ENCODE assay signal across 1 cellular context in the genomic region with DNA sequence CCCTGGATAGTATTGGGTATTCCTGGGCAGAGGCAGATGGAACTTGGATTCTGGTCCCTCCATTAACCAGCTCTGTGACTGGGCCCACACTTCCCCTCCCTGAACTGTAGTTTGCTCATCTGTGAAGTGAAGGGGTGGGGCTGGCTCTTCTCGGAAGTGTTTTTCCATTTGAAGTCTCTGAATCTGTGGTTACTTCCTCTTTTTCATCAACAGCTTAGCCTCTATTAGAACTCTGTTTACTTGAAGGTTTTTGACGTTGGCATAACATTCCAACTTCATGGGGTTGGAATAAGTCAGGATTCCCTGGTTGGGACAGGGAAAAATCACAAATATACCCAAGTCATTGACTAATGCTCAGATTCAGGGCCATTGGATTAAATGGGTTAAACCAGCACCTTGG.
TF ChIP-seq lines count a peak whose summit lies in the region.

No MANE protein-coding gene starts in this region.

TF ChIP-seq in K562, 482 proteins besides CTCF, POLR2A, EP300 and RAD21 (continued from another document and continues in another):
- TF ChIP-seq ZNF395 (CRISPR knock-in tag; IDR thresholded peaks at IDR 0.05) (0 out of 2 replicates have a peak, but pooled peaks have one; percentile 45), NR2C1 (IDR thresholded peaks at IDR 0.05) (no peak), NR2C1 (tag; IDR thresholded peaks at IDR 0.05) (0 out of 2 replicates have a peak, but pooled peaks have one; percentile 32), BACH1 (tag; IDR thresholded peaks at IDR 0.05) (peak; percentile 55; the same call in 1 of the 2 replicates), ZNF589 (CRISPR knock-in tag; IDR thresholded peaks at IDR 0.05; ENCODE audit: low read depth) (no peak), GABPA (tag; conservative IDR thresholded peaks at IDR 0.05; ENCODE audit: low read depth) (peak; percentile 58), AFF1 (IDR thresholded peaks at IDR 0.05; ENCODE audit: low read depth in 1 of 2, partially characterized antibody in 2 of 2) (no peak), TEAD4 (IDR thresholded peaks at IDR 0.05; ENCODE audit: low read length) (peak; percentile 30; the same call in 1 of the 2 replicates), TEAD4 (CRISPR knock-in tag; IDR thresholded peaks at IDR 0.05; ENCODE audit: borderline replicate concordance) (no peak), MCM3 (IDR thresholded peaks at IDR 0.05) (no peak), SAFB2 (IDR thresholded peaks at IDR 0.05; ENCODE audit: borderline replicate concordance, low read depth, low read length, severe bottlenecking) (no peak), KDM1A (IDR thresholded peaks at IDR 0.05) (no peak; a peak in 1 of 4 replicates), HDAC2 (IDR thresholded peaks at IDR 0.05) (peak; percentile 54; the same call in 1 of the 2 replicates), GATAD2A (IDR thresholded peaks at IDR 0.05) (no peak), FOXA3 (CRISPR knock-in tag; conservative IDR thresholded peaks at IDR 0.05 in 1 of 2, IDR thresholded peaks at IDR 0.05 in 1 of 2) (0 out of 4 replicates have a peak, but pooled peaks of 1 of the 2 experiments have one; percentile 40), TRIM28 (IDR thresholded peaks at IDR 0.05) (peak; percentile 52; the same call in 1 of the 2 replicates), ELF1 (tag; IDR thresholded peaks at IDR 0.05) (peak; percentile 56; the same call in 1 of the 2 replicates), ZFP1 (CRISPR knock-in tag; IDR thresholded peaks at IDR 0.05) (no peak), FOXJ2 (tag; IDR thresholded peaks at IDR 0.05) (peak; percentile 81), TRIM25 (IDR thresholded peaks at IDR 0.05; ENCODE audit: borderline replicate concordance) (no peak), TCFL5 (CRISPR knock-in tag; conservative IDR thresholded peaks at IDR 0.05) (no peak), L3MBTL2 (IDR thresholded peaks at IDR 0.05) (peak; percentile 76; the same call in 1 of the 2 replicates), NR4A1 (CRISPR knock-in tag; IDR thresholded peaks at IDR 0.05) (no peak), NR4A1 (tag; IDR thresholded peaks at IDR 0.05) (0 out of 2 replicates have a peak, but pooled peaks have one; percentile 32), ELF2 (CRISPR knock-in tag; IDR thresholded peaks at IDR 0.05) (no peak), JUND (IDR thresholded peaks at IDR 0.05; ENCODE audit: borderline replicate concordance, low read depth, low read length) (peak; percentile 19; the same call in 1 of the 2 replicates), JUND (tag; IDR thresholded peaks at IDR 0.05; ENCODE audit: borderline replicate concordance, low read depth, low read length) (no peak; the same call in 2 of the 3 replicates), ESRRB (CRISPR knock-in tag; IDR thresholded peaks at IDR 0.05; ENCODE audit: borderline replicate concordance) (no peak), ZEB2 (IDR thresholded peaks at IDR 0.05) (peak; percentile 47; the same call in 1 of the 2 replicates), ETV1 (tag; conservative IDR thresholded peaks at IDR 0.05; ENCODE audit: low read depth) (peak; percentile 52), CXXC5 (CRISPR knock-in tag; IDR thresholded peaks at IDR 0.05) (0 out of 2 replicates have a peak, but pooled peaks have one; percentile 9), SETDB1 (IDR thresholded peaks at IDR 0.05; ENCODE audit: low read length) (no peak), NFRKB (IDR thresholded peaks at IDR 0.05; ENCODE audit: low read depth) (no peak), SOX6 (IDR thresholded peaks at IDR 0.05) (0 out of 2 replicates have a peak, but pooled peaks have one; percentile 26)
- TF ChIP-seq, protein P1, sequence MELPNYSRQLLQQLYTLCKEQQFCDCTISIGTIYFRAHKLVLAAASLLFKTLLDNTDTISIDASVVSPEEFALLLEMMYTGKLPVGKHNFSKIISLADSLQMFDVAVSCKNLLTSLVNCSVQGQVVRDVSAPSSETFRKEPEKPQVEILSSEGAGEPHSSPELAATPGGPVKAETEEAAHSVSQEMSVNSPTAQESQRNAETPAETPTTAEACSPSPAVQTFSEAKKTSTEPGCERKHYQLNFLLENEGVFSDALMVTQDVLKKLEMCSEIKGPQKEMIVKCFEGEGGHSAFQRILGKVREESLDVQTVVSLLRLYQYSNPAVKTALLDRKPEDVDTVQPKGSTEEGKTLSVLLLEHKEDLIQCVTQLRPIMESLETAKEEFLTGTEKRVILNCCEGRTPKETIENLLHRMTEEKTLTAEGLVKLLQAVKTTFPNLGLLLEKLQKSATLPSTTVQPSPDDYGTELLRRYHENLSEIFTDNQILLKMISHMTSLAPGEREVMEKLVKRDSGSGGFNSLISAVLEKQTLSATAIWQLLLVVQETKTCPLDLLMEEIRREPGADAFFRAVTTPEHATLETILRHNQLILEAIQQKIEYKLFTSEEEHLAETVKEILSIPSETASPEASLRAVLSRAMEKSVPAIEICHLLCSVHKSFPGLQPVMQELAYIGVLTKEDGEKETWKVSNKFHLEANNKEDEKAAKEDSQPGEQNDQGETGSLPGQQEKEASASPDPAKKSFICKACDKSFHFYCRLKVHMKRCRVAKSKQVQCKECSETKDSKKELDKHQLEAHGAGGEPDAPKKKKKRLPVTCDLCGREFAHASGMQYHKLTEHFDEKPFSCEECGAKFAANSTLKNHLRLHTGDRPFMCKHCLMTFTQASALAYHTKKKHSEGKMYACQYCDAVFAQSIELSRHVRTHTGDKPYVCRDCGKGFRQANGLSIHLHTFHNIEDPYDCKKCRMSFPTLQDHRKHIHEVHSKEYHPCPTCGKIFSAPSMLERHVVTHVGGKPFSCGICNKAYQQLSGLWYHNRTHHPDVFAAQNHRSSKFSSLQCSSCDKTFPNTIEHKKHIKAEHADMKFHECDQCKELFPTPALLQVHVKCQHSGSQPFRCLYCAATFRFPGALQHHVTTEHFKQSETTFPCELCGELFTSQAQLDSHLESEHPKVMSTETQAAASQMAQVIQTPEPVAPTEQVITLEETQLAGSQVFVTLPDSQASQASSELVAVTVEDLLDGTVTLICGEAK (IDR thresholded peaks at IDR 0.05), result 0 out of 2 replicates have a peak, but pooled peaks have one; percentile 20
- TF ChIP-seq, protein P1 (CRISPR knock-in tag; IDR thresholded peaks at IDR 0.05), result no peak
- TF ChIP-seq, protein P2, sequence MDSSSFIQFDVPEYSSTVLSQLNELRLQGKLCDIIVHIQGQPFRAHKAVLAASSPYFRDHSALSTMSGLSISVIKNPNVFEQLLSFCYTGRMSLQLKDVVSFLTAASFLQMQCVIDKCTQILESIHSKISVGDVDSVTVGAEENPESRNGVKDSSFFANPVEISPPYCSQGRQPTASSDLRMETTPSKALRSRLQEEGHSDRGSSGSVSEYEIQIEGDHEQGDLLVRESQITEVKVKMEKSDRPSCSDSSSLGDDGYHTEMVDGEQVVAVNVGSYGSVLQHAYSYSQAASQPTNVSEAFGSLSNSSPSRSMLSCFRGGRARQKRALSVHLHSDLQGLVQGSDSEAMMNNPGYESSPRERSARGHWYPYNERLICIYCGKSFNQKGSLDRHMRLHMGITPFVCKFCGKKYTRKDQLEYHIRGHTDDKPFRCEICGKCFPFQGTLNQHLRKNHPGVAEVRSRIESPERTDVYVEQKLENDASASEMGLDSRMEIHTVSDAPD (CRISPR knock-in tag; IDR thresholded peaks at IDR 0.05), result no peak
- TF ChIP-seq, protein P3, sequence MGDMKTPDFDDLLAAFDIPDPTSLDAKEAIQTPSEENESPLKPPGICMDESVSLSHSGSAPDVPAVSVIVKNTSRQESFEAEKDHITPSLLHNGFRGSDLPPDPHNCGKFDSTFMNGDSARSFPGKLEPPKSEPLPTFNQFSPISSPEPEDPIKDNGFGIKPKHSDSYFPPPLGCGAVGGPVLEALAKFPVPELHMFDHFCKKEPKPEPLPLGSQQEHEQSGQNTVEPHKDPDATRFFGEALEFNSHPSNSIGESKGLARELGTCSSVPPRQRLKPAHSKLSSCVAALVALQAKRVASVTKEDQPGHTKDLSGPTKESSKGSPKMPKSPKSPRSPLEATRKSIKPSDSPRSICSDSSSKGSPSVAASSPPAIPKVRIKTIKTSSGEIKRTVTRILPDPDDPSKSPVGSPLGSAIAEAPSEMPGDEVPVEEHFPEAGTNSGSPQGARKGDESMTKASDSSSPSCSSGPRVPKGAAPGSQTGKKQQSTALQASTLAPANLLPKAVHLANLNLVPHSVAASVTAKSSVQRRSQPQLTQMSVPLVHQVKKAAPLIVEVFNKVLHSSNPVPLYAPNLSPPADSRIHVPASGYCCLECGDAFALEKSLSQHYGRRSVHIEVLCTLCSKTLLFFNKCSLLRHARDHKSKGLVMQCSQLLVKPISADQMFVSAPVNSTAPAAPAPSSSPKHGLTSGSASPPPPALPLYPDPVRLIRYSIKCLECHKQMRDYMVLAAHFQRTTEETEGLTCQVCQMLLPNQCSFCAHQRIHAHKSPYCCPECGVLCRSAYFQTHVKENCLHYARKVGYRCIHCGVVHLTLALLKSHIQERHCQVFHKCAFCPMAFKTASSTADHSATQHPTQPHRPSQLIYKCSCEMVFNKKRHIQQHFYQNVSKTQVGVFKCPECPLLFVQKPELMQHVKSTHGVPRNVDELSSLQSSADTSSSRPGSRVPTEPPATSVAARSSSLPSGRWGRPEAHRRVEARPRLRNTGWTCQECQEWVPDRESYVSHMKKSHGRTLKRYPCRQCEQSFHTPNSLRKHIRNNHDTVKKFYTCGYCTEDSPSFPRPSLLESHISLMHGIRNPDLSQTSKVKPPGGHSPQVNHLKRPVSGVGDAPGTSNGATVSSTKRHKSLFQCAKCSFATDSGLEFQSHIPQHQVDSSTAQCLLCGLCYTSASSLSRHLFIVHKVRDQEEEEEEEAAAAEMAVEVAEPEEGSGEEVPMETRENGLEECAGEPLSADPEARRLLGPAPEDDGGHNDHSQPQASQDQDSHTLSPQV (IDR thresholded peaks at IDR 0.05), result 0 out of 2 replicates have a peak, but pooled peaks have one; percentile 61
